Comparison of ENCODE assay signal across 8 cellular contexts in the genomic region with DNA sequence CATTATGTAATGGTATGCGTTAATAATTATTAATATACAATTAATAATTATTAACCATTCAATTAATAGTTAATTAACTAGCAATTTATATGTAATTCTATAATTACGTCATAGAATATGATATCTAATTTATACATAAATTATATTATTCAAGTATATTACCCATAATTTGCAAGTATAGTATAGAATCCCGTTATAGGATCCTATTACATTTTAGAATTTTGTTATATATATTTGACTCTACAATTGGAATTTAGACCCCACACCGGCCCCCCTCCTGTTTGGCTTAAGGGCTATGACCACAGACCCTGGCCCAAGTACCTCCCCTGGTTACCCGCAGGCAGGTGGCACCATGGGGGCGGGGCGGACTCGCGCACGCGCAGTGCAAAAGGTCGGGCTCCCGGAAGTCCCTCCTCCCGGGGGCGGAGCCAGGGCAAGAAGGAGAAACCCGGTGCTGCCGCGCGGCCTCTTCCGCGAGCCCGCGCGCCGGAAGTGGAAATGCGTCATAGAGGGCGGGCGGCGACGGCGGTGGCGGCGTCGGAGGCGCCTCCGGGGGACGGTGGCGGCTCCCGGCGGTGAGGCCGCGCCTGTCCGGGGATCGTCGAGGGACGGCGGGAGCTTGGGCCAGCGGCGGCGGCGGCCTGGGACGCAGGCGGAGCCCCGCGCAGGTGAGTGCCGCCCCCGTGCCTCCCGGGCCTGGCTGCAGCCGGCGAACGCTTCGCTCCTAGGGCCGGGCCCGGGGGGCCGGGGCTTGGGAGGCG. TPM values are rescaled to one million over a fixed set of nuclear protein-coding genes. Genes with fewer than 3 reads are reported as not detected.
DNase-seq lines count a peak whose midpoint lies in the region; ATAC-seq, FAIRE-seq and TF ChIP-seq lines count a peak whose summit lies in the region.

A gene with protein sequence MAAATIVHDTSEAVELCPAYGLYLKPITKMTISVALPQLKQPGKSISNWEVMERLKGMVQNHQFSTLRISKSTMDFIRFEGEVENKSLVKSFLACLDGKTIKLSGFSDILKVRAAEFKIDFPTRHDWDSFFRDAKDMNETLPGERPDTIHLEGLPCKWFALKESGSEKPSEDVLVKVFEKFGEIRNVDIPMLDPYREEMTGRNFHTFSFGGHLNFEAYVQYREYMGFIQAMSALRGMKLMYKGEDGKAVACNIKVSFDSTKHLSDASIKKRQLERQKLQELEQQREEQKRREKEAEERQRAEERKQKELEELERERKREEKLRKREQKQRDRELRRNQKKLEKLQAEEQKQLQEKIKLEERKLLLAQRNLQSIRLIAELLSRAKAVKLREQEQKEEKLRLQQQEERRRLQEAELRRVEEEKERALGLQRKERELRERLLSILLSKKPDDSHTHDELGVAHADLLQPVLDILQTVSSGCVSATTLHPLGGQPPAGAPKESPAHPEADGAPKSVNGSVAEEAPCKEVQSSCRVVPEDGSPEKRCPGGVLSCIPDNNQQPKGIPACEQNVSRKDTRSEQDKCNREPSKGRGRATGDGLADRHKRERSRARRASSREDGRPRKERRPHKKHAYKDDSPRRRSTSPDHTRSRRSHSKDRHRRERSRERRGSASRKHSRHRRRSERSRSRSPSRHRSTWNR (plus strand): TSS at position 503 of the 761 bp plus-strand sequence. CDS start 1,859 bp downstream, outside the sequence.

- POLR2A ChIA-PET in AG04449 (lab: Yijun Ruan, JAX), result no interaction called here

- H3K4me1 ChIP-seq in small intestine (ENCODE audit: control insufficient read depth in 2 of 2, insufficient read depth in 1 of 2, low read depth in 1 of 2, low read length in 1 of 2), result no peaks in the 10 kb centered on the region

- TF ChIP-seq CTCF in AG04449 (IDR thresholded peaks at IDR 0.05; ENCODE audit: insufficient read depth, low read length, missing control alignments) (no peak), WI38 (IDR thresholded peaks at IDR 0.05; ENCODE audit: low read depth, low read length) (no peak), bronchial epithelial cell (IDR thresholded peaks at IDR 0.05; ENCODE audit: insufficient read depth, low read length, severe bottlenecking) (peak; percentile 3)

- H3K36me3 ChIP-seq in bronchial epithelial cell (ENCODE audit: control insufficient read depth, insufficient read depth, low read length) (peaks cover 18% of the 10 kb centered on the region), small intestine (ENCODE audit: control insufficient read depth in 2 of 2, insufficient read depth in 2 of 2, low read length in 2 of 2) (peaks cover 0 to 9% of the 10 kb centered on the region in 2 donors)

- H3K27me3 ChIP-seq in bronchial epithelial cell (ENCODE audit: control insufficient read depth, insufficient read depth, low read length), result no peaks in the 10 kb centered on the region
- no peaks in the 10 kb centered on the region for H3K27me3 ChIP-seq in small intestine (ENCODE audit: control insufficient read depth in 2 of 2, insufficient read depth in 2 of 2, low read length in 2 of 2)

- FAIRE-seq in bronchial epithelial cell (lab: Jason Lieb, UNC) (no peak), small intestine (lab: Jason Lieb, UNC) (no peak)

- peak; percentile 87 for ATAC-seq in GM18909 (IDR thresholded peaks at IDR 0.05; ENCODE audit: poor library complexity, unreplicated experiment)
- ATAC-seq in HG03159 (IDR thresholded peaks at IDR 0.05; ENCODE audit: unreplicated experiment), result peak; percentile 85

- peak within 1 kb of the TSS; percentile 93 for H3K4me3 ChIP-seq in AG04449 (ENCODE audit: low read depth, low read length)
- H3K4me3 ChIP-seq in WI38 (ENCODE audit: low read depth, low read length), result peak within 1 kb of the TSS; percentile 92
- H3K4me3 ChIP-seq in bronchial epithelial cell (ENCODE audit: low read depth, low read length), result peak within 1 kb of the TSS; percentile 70
- peak within 1 kb of the TSS; percentile 92 to 100 for H3K4me3 ChIP-seq in small intestine (ENCODE audit: low read depth in 1 of 2, low read length in 2 of 2)

- no peaks in the 10 kb centered on the region for H3K9me3 ChIP-seq in small intestine (ENCODE audit: control insufficient read depth, low read depth)

- DNase-seq in AG04449 (ENCODE audit: low read depth, low spot score) (peak; percentile 42), NCI-H2227 treated with DMSO at 0.1 percent for 48 hours (lab: John Stamatoyannopoulos, UW) (peak; percentile 98), bronchial epithelial cell (ENCODE audit: low read depth) (peak; percentile 74), iPS-NIHi7 (ENCODE audit: extremely low spot score) (peak; percentile 98), small intestine (peak; percentile 95)

- CTCF ChIA-PET in AG04449 (lab: Yijun Ruan, JAX), result no interaction called here

- WGBS in small intestine, 3 donors, result 2% methylated on average over 33 to 66 of the region's 66 CpGs

- peak within 1 kb of the TSS; percentile 84 to 88 for H3K27ac ChIP-seq in small intestine (ENCODE audit: low read depth in 1 of 2, low read length in 1 of 2)

RNA-seq across cellular contexts. Expression of the gene that starts here (rescaled TPM):
- total RNA-seq in bronchial epithelial cell, result 22.6 and 27.1 TPM in 2 replicates
- 10 to 100 TPM; 26.7 to 37.3 (median 29.2) TPM for polyA plus RNA-seq in small intestine

Comparison
In these comparisons a context has a peak if more than half of its experiments do, and no peak if none do; other contexts are left out.
1. Peak in every context shown above with its lines: DNase-seq, ATAC-seq, H3K4me3 ChIP-seq and H3K27ac ChIP-seq.
2. DNase-seq: peak in every context shown above with its lines; median percentile 98 in NCI-H2227 treated with DMSO at 0.1 percent for 48 hours; 98 in iPS-NIHi7; 95 in small intestine; 74 in bronchial epithelial cell; 42 in AG04449.